7 cellular contexts compared by ENCODE assay signal in the genomic region with DNA sequence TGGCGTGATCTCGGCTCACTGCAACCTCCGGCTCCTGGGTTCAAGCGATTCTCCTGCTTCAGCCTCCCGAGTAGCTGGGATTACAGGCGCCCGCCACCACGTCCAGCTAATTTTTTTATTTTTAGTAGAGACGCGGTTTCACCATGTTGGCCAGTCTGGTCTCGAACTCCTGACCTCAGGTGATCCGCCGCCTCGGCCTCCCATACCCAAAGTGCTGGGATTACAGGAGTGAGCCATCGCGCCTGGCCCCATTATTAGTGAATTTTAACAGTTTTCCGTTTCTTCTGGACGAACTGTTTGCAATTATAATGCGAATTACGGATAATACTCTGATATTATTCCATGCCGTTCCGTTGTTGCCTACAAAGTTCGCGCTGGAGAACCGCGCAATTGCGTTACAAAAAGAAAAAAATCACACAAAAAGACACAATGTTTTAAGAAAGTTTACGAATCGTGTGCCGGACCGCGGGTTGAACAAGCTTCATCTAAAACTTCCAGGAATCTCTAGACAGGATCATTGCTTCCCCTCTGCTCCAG. TPM values are rescaled to one million over a fixed set of nuclear protein-coding genes. Genes with fewer than 3 reads are reported as not detected.
DNase-seq lines count a peak whose midpoint lies in the region; ATAC-seq and TF ChIP-seq lines count a peak whose summit lies in the region.
"Not testable (repeated sequence)": the region's sequence is repeated elsewhere in the genome, so short reads cannot be mapped to it uniquely, and the experiment has no call there.
"Had no signal": no experiment of that assay in that cellular context is flagged by ENCODE, and none has a peak within 500 bp of the region (broad histone marks: within the 10 kb centered on the region; RNA-seq: fewer than 3 reads in every experiment).

No MANE protein-coding gene starts in this region.

- TSS peak; percentile 78 for BruUV-seq in OCI-LY7 (replicated peaks; lab: Mats Ljungman, UMichigan)

- H3K27ac ChIP-seq in CD4-positive, alpha-beta memory T cell (ENCODE audit: low read depth, low read length): peak overlapping the region; percentile 99
- H3K27ac ChIP-seq in OCI-LY7 (ENCODE audit: low read depth, low read length, poor library complexity, severe bottlenecking): peak overlapping the region; percentile 36
- peak overlapping the region; percentile 94 for H3K27ac ChIP-seq in fibroblast of lung (ENCODE audit: insufficient read depth, low read length)
- peak overlapping the region; percentile 91 for H3K27ac ChIP-seq in mucosa of rectum (ENCODE audit: low read depth in 2 of 2, low read length in 2 of 2)

- peak overlapping the region; percentile 73 for H3K4me2 ChIP-seq in OCI-LY7 (ENCODE audit: low read length)
- peak overlapping the region; percentile 96 for H3K4me2 ChIP-seq in fibroblast of lung (ENCODE audit: extremely low read depth, insufficient read depth, low read length)

- not testable (repeated sequence) for H3K9me2 ChIP-seq in OCI-LY7 (ENCODE audit: insufficient read depth, low read length)

- H3K9me3 Mint-ChIP-seq in CD4-positive, alpha-beta memory T cell; activated naive CD8-positive, alpha-beta T cell treated with anti-CD3 and anti-CD28 coated beads, Interleukin-2, amount 50 U/mL, for 24 hours; stimulated activated naive B cell treated with anti-CD40 and anti-IgM and Interleukin-4, amounts not matched to agents 10 μg/mL and 1 μg/mL and 100 μg/mL, for 72 hours: not testable (repeated sequence)

- H3K9ac ChIP-seq in fibroblast of lung (ENCODE audit: insufficient read depth, low read length) (peak overlapping the region; percentile 55), mucosa of rectum (ENCODE audit: low read depth in 1 of 2, low read length in 2 of 2) (peak overlapping the region; percentile 87 to 99)

- H3K27me3 Mint-ChIP-seq in CD4-positive, alpha-beta memory T cell; activated naive CD8-positive, alpha-beta T cell treated with anti-CD3 and anti-CD28 coated beads, Interleukin-2, amount 50 U/mL, for 24 hours; stimulated activated naive B cell treated with anti-CD40 and anti-IgM and Interleukin-4, amounts not matched to agents 10 μg/mL and 1 μg/mL and 100 μg/mL, for 72 hours: not testable (repeated sequence)

- POLR2A ChIA-PET in CD4-positive, alpha-beta memory T cell (lab: Charles Lee; ENCODE audit: partially characterized antibody): interaction anchor here (0.6 to 4.0 kb wide), 16 partner anchors 9 to 815 kb away, joined by 3 to 52 read pairs (median 6); a partner anchor contains a TSS
- POLR2A ChIA-PET in OCI-LY7 (lab: Charles Lee): interaction anchor here (0.6 to 1.3 kb wide), 5 partner anchors 9 to 234 kb away, joined by 3 to 6 read pairs (median 4); no protein-coding TSS in a partner anchor

- H3K27me3 ChIP-seq in CD4-positive, alpha-beta memory T cell (ENCODE audit: insufficient read depth, low read length); fibroblast of lung (ENCODE audit: control insufficient read depth, insufficient read depth, low read length); mucosa of rectum (ENCODE audit: control insufficient read depth in 2 of 2, insufficient read depth in 2 of 2, low read length in 2 of 2): not testable (repeated sequence)

- TF ChIP-seq CTCF in OCI-LY7 (conservative IDR thresholded peaks at IDR 0.05; ENCODE audit: low read length); fibroblast of lung (conservative IDR thresholded peaks at IDR 0.05 in 1 of 2, IDR thresholded peaks at IDR 0.05 in 1 of 2; ENCODE audit: low read depth in 1 of 2, low read length in 2 of 2): not testable (repeated sequence)

- peaks cover 27% of the 10 kb centered on the region for H4K20me1 ChIP-seq in OCI-LY7 (ENCODE audit: insufficient read depth, low read length)
- H4K20me1 ChIP-seq in fibroblast of lung (ENCODE audit: control insufficient read depth, extremely low read depth, insufficient read depth, low read length): not testable (repeated sequence)

- H3K27ac Mint-ChIP-seq in CD4-positive, alpha-beta memory T cell: peak overlapping the region; percentile 91 to 99 (median 98)
- peak overlapping the region; percentile 96 for H3K27ac Mint-ChIP-seq in activated naive CD8-positive, alpha-beta T cell treated with anti-CD3 and anti-CD28 coated beads, Interleukin-2, amount 50 U/mL, for 24 hours
- peak overlapping the region; percentile 99 for H3K27ac Mint-ChIP-seq in stimulated activated naive B cell treated with anti-CD40 and anti-IgM and Interleukin-4, amounts not matched to agents 10 μg/mL and 1 μg/mL and 100 μg/mL, for 72 hours

- H3K4me1 Mint-ChIP-seq in CD4-positive, alpha-beta memory T cell: peaks cover 25 to 45% (median 33%) of the 10 kb centered on the region in 4 donors
- H3K4me1 Mint-ChIP-seq in activated naive CD8-positive, alpha-beta T cell treated with anti-CD3 and anti-CD28 coated beads, Interleukin-2, amount 50 U/mL, for 24 hours: peaks cover 42% of the 10 kb centered on the region
- H3K4me1 Mint-ChIP-seq in stimulated activated naive B cell treated with anti-CD40 and anti-IgM and Interleukin-4, amounts not matched to agents 10 μg/mL and 1 μg/mL and 100 μg/mL, for 72 hours: peaks cover 22 to 35% of the 10 kb centered on the region in 2 donors

- CTCF ChIA-PET in CD4-positive, alpha-beta memory T cell (lab: Charles Lee; ENCODE audit: partially characterized antibody): interaction anchor here (1.2 to 1.5 kb wide), 5 partner anchors 28 to 135 kb away, joined by 3 to 21 read pairs (median 5); a partner anchor contains a TSS
- CTCF ChIA-PET in OCI-LY7 (lab: Charles Lee; ENCODE audit: unreplicated experiment): not testable (repeated sequence)

- H3K36me3 Mint-ChIP-seq in CD4-positive, alpha-beta memory T cell: peaks cover 18 to 32% of the 10 kb centered on the region in 2 donors
- peaks cover 25% of the 10 kb centered on the region for H3K36me3 Mint-ChIP-seq in activated naive CD8-positive, alpha-beta T cell treated with anti-CD3 and anti-CD28 coated beads, Interleukin-2, amount 50 U/mL, for 24 hours (ENCODE audit: low read depth)
- peaks cover 15 to 29% of the 10 kb centered on the region in 2 donors for H3K36me3 Mint-ChIP-seq in stimulated activated naive B cell treated with anti-CD40 and anti-IgM and Interleukin-4, amounts not matched to agents 10 μg/mL and 1 μg/mL and 100 μg/mL, for 72 hours

- H2AFZ ChIP-seq in OCI-LY7 (ENCODE audit: low read length) (peak overlapping the region; percentile 95), fibroblast of lung (ENCODE audit: low read length) (peak overlapping the region; percentile 97)

- peaks cover 34% of the 10 kb centered on the region for H3K4me1 ChIP-seq in CD4-positive, alpha-beta memory T cell (ENCODE audit: insufficient read depth, low read length)
- H3K4me1 ChIP-seq in OCI-LY7 (ENCODE audit: insufficient read depth, low read length, poor library complexity, severe bottlenecking) (peaks cover 34% of the 10 kb centered on the region), mucosa of rectum (ENCODE audit: control insufficient read depth in 2 of 2, insufficient read depth in 2 of 2, low read length in 2 of 2) (peaks cover 11 to 23% of the 10 kb centered on the region in 2 donors)
- not testable (repeated sequence) for H3K4me1 ChIP-seq in fibroblast of lung (ENCODE audit: control insufficient read depth, extremely low read depth, insufficient read depth, low read length)

- peak overlapping the region; percentile 95 to 99 (median 97) for H3K4me3 Mint-ChIP-seq in CD4-positive, alpha-beta memory T cell
- H3K4me3 Mint-ChIP-seq in activated naive CD8-positive, alpha-beta T cell treated with anti-CD3 and anti-CD28 coated beads, Interleukin-2, amount 50 U/mL, for 24 hours: peak overlapping the region; percentile 86
- peak overlapping the region; percentile 92 to 98 for H3K4me3 Mint-ChIP-seq in stimulated activated naive B cell treated with anti-CD40 and anti-IgM and Interleukin-4, amounts not matched to agents 10 μg/mL and 1 μg/mL and 100 μg/mL, for 72 hours

- ATAC-seq in activated naive CD8-positive, alpha-beta T cell treated with anti-CD3 and anti-CD28 coated beads, Interleukin-2, amount 50 U/mL, for 24 hours; stimulated activated naive B cell treated with anti-CD40 and anti-IgM and Interleukin-4, amounts not matched to agents 10 μg/mL and 1 μg/mL and 100 μg/mL, for 72 hours (replicated peaks): not testable (repeated sequence)

- peak overlapping the region; percentile 26 to 85 for H3K4me3 ChIP-seq in CD4-positive, alpha-beta memory T cell (ENCODE audit: low read length in 2 of 2)
- H3K4me3 ChIP-seq in OCI-LY7 (ENCODE audit: low read depth, low read length, poor library complexity, severe bottlenecking) (peak overlapping the region; percentile 96), fibroblast of lung (replicated peaks in 1 of 4; ENCODE audit: control extremely low read depth in 1 of 4, insufficient read depth in 1 of 4, low read depth in 3 of 4, low read length in 4 of 4) (peak overlapping the region; percentile 74 to 91 (median 84)), mucosa of rectum (ENCODE audit: low read length in 2 of 2) (peak overlapping the region; percentile 88 to 89)

- H3K36me3 ChIP-seq in CD4-positive, alpha-beta memory T cell (ENCODE audit: insufficient read depth, low read length): peaks cover 14% of the 10 kb centered on the region
- peaks cover 32% of the 10 kb centered on the region for H3K36me3 ChIP-seq in OCI-LY7 (ENCODE audit: insufficient read depth, low read length)
- not testable (repeated sequence) for H3K36me3 ChIP-seq in fibroblast of lung (ENCODE audit: control insufficient read depth, insufficient read depth, low read length); mucosa of rectum (ENCODE audit: control insufficient read depth in 2 of 2, insufficient read depth in 2 of 2, low read length in 2 of 2)

- not testable (repeated sequence) for H3K9me3 ChIP-seq in CD4-positive, alpha-beta memory T cell (ENCODE audit: control insufficient read depth in 1 of 2, low read length in 2 of 2); OCI-LY7 (ENCODE audit: low read length); fibroblast of lung (ENCODE audit: control insufficient read depth, insufficient read depth, low read depth, low read length); mucosa of rectum (ENCODE audit: control insufficient read depth in 2 of 2, low read length in 2 of 2)

- intact Hi-C loops in CD4-positive, alpha-beta memory T cell (cut with micrococcal nuclease): loop anchor here (1.0 to 2.0 kb wide), 4 partner anchors 31 to 136 kb away; a partner anchor contains a TSS
- intact Hi-C loops in OCI-LY7 (cut with micrococcal nuclease; ENCODE audit: unreplicated experiment): loop anchor here (1.0 kb wide), 2 partner anchors 30 to 31 kb away; a partner anchor contains a TSS

- not testable (repeated sequence) for DNase-seq in CD4-positive, alpha-beta memory T cell; OCI-LY7 (ENCODE audit: low spot score); activated naive CD8-positive, alpha-beta T cell treated with anti-CD3 and anti-CD28 coated beads, Interleukin-2, amount 50 U/mL, for 24 hours; fibroblast of lung (ENCODE audit: low read depth in 2 of 2); stimulated activated naive B cell treated with anti-CD40 and anti-IgM and Interleukin-4, amounts not matched to agents 10 μg/mL and 1 μg/mL and 100 μg/mL, for 72 hours

- H3K79me2 ChIP-seq in OCI-LY7 (ENCODE audit: insufficient read depth, low read depth, low read length): peaks cover 44% of the 10 kb centered on the region
- H3K79me2 ChIP-seq in fibroblast of lung (ENCODE audit: control insufficient read depth, insufficient read depth, low read length): peaks cover 43% of the 10 kb centered on the region

RNA-seq across cellular contexts. Expression of a gene that starts 0.6 kb away (rescaled TPM):
- total RNA-seq in CD4-positive, alpha-beta memory T cell: 100 to 1,000 TPM; 197 to 199 TPM
- 100 to 1,000 TPM; 206 to 245 TPM for polyA plus RNA-seq in CD4-positive, alpha-beta memory T cell
- total RNA-seq in OCI-LY7 (2014; rRNA removed; shearing (Covaris generic)): 90.0 and 111 TPM in 2 replicates
- total RNA-seq in OCI-LY7 (2022) (264 and 280 TPM in 2 replicates), fibroblast of lung (36.2 and 51.5 TPM in 2 replicates)
- polyA plus RNA-seq in fibroblast of lung: 104 and 136 TPM in 2 replicates
- polyA plus RNA-seq in fibroblast of lung (2012): 180 and 281 TPM in 2 replicates
- polyA minus RNA-seq in fibroblast of lung (ENCODE audit: low replicate concordance): 24.3 and 35.9 TPM in 2 replicates

RNA-seq across cellular contexts. Expression of a gene that starts 31.1 kb away (rescaled TPM):
- 10 to 100 TPM; 25.5 to 30.3 TPM for total RNA-seq in CD4-positive, alpha-beta memory T cell
- polyA plus RNA-seq in CD4-positive, alpha-beta memory T cell: 10 to 100 TPM; 46.0 to 60.9 TPM
- total RNA-seq in OCI-LY7 (2014; rRNA removed; shearing (Covaris generic)): 8.1 and 14.1 TPM in 2 replicates
- 12.1 and 12.4 TPM in 2 replicates for total RNA-seq in OCI-LY7 (2022)
- total RNA-seq in fibroblast of lung: 57.5 and 90.8 TPM in 2 replicates
- 16.8 and 19.4 TPM in 2 replicates for polyA plus RNA-seq in fibroblast of lung
- 24.0 and 28.1 TPM in 2 replicates for polyA plus RNA-seq in fibroblast of lung (2012)
- 20.1 and 23.2 TPM in 2 replicates for polyA minus RNA-seq in fibroblast of lung (ENCODE audit: low replicate concordance)

RNA-seq across cellular contexts. Expression of a gene that starts 54.0 kb away (rescaled TPM):
- total RNA-seq in CD4-positive, alpha-beta memory T cell: 100 to 1,000 TPM; 107 to 109 TPM
- 10 to 100 TPM; 40.2 to 87.0 TPM for polyA plus RNA-seq in CD4-positive, alpha-beta memory T cell
- total RNA-seq in OCI-LY7 (2014; rRNA removed; shearing (Covaris generic)): 24.5 and 28.1 TPM in 2 replicates
- total RNA-seq in OCI-LY7 (2022) (84.9 and 96.8 TPM in 2 replicates), fibroblast of lung (46.2 and 47.0 TPM in 2 replicates)
- polyA plus RNA-seq in fibroblast of lung: 27.8 and 34.8 TPM in 2 replicates
- polyA plus RNA-seq in fibroblast of lung (2012): 89.5 and 104 TPM in 2 replicates
- polyA minus RNA-seq in fibroblast of lung (ENCODE audit: low replicate concordance): 29.3 and 32.9 TPM in 2 replicates

RNA-seq across cellular contexts. Expression of a gene that starts 58.2 kb away (rescaled TPM):
- 1 to 10 TPM; 2.3 to 2.6 TPM for total RNA-seq in CD4-positive, alpha-beta memory T cell
- polyA plus RNA-seq in CD4-positive, alpha-beta memory T cell: not detected
- total RNA-seq in OCI-LY7 (2014; rRNA removed; shearing (Covaris generic)): 0.08 and 0.28 TPM in 2 replicates
- total RNA-seq in OCI-LY7 (2022) (3.1 TPM in 2 replicates), fibroblast of lung (not detected in 2 replicates)
- polyA plus RNA-seq in fibroblast of lung: not detected in 2 replicates
- polyA plus RNA-seq in fibroblast of lung (2012): not detected in 2 replicates
- polyA minus RNA-seq in fibroblast of lung (ENCODE audit: low replicate concordance): not detected in 2 replicates
- total RNA-seq: frontal cortex had no signal

Comparison
In these comparisons a context has a peak if more than half of its experiments do, and no peak if none do; other contexts are left out.
1. H3K27ac ChIP-seq: peak in every context shown above with its lines; median percentile 99 in CD4-positive, alpha-beta memory T cell; 94 in fibroblast of lung; 91 in mucosa of rectum; 36 in OCI-LY7.